Comparison of ENCODE assay signal across 24 cellular contexts in genomic region chr19:30941591-30941990, GRCh38.
DNase-seq lines count a peak whose midpoint lies in the region; ATAC-seq and TF ChIP-seq lines count a peak whose summit lies in the region.
"Had no signal": no experiment of that assay in that cellular context is flagged by ENCODE, and none has a peak within 500 bp of the region (broad histone marks: within the 10 kb centered on the region; RNA-seq: fewer than 3 reads in every experiment).

No MANE protein-coding gene starts in this region.

- no peaks in the 10 kb centered on the region for H3K4me1 ChIP-seq in esophagus muscularis mucosa
- peaks cover 0 to 2% of the 10 kb centered on the region in 2 donors for H3K4me1 ChIP-seq in lung (ENCODE audit: control insufficient read depth in 2 of 2, insufficient read depth in 2 of 2, low read length in 2 of 2)
- H3K4me1 ChIP-seq in neuronal stem cell (ENCODE audit: control insufficient read depth in 2 of 2, insufficient read depth in 1 of 2, low read depth in 1 of 2, low read length in 2 of 2), result no peaks in the 10 kb centered on the region
- H3K4me1 ChIP-seq in vagina, result no peaks in the 10 kb centered on the region
- no peaks in the 10 kb centered on the region for H3K4me1 ChIP-seq in mammary epithelial cell (ENCODE audit: insufficient read depth, low read length)
- H3K4me1 ChIP-seq: BE2C, BLaER1 had no signal

- H2BK12ac ChIP-seq in neuronal stem cell (ENCODE audit: low read length), result no peak overlapping the region

- no peak overlapping the region for H3K4me3 ChIP-seq in esophagus muscularis mucosa
- H3K4me3 ChIP-seq in lung, result no peak overlapping the region
- H3K4me3 ChIP-seq in neuronal stem cell (ENCODE audit: low read length in 2 of 2), result peak overlapping the region in 1 of 2 donors; percentile 34
- H3K4me3 ChIP-seq in vagina, result no peak overlapping the region
- no peak overlapping the region for H3K4me3 ChIP-seq in mammary epithelial cell (replicated peaks in 1 of 3; ENCODE audit: insufficient read depth in 1 of 3, low read depth in 2 of 3, low read length in 3 of 3)
- H3K4me3 ChIP-seq: BLaER1 had no signal

- peak overlapping the region; percentile 86 for H3K14ac ChIP-seq in neuronal stem cell (ENCODE audit: low read length)

- no peaks in the 10 kb centered on the region for H4K20me1 ChIP-seq in mammary epithelial cell (ENCODE audit: insufficient read depth, low read length)
- H4K20me1 ChIP-seq: BLaER1 had no signal

- H4K91ac ChIP-seq in neuronal stem cell (ENCODE audit: low read depth, low read length, poor library complexity), result no peak overlapping the region

- peak; percentile 77 for DNase-seq in esophagus muscularis mucosa (ENCODE audit: extremely low spot score)
- peak; percentile 13 for DNase-seq in lung (ENCODE audit: low spot score)
- DNase-seq in neuronal stem cell (ENCODE audit: low spot score), result no peak
- DNase-seq in vagina (ENCODE audit: extremely low spot score in 2 of 2), result peak; percentile 10 to 70
- no peak for DNase-seq in SHP77 (lab: John Stamatoyannopoulos, UW)
- DNase-seq in GM10266 (ENCODE audit: extremely low spot score), result no peak
- DNase-seq in mammary epithelial cell, result no peak
- DNase-seq in OCI-M2 (lab: John Stamatoyannopoulos, UW; ENCODE audit: unreplicated experiment), result no peak
- DNase-seq: 8988T; ACHN; BE2C; C1 segment of cervical spinal cord; CD4-positive, alpha-beta memory T cell; CD4-positive, CD25-positive, alpha-beta regulatory T cell; CD8-positive, alpha-beta memory T cell; COR-L47; DMS 273 treated with DMSO at 0.1 percent for 48 hours; DMS153; DMS53; DMS79; DND-41; EL; GDM1 had no signal

- intact Hi-C loops in esophagus muscularis mucosa (cut with DNase I) (no loop called here), vagina (cut with DNase I) (no loop called here), mammary epithelial cell (cut with micrococcal nuclease) (no loop called here)

- H3K36me3 ChIP-seq in esophagus muscularis mucosa, result no peaks in the 10 kb centered on the region
- H3K36me3 ChIP-seq in lung (ENCODE audit: control insufficient read depth in 2 of 2, insufficient read depth in 2 of 2, low read length in 2 of 2), result no peaks in the 10 kb centered on the region
- no peaks in the 10 kb centered on the region for H3K36me3 ChIP-seq in neuronal stem cell (replicated peaks in 1 of 2; ENCODE audit: control insufficient read depth in 2 of 2, insufficient read depth in 2 of 2, low read length in 2 of 2)
- H3K36me3 ChIP-seq in vagina, result no peaks in the 10 kb centered on the region
- H3K36me3 ChIP-seq in mammary epithelial cell (ENCODE audit: insufficient read depth, low read length), result no peaks in the 10 kb centered on the region
- H3K36me3 ChIP-seq: BE2C, BLaER1 had no signal

- in situ Hi-C loops in mammary epithelial cell (cut with MboI; ENCODE audit: low sequenced_read_pairs in 2 of 2), result no loop called here

- TF ChIP-seq CTCF in esophagus muscularis mucosa (IDR thresholded peaks at IDR 0.05) (no peak), lung (IDR thresholded peaks at IDR 0.05; ENCODE audit: control extremely low read depth, extremely low read depth) (no peak), vagina (IDR thresholded peaks at IDR 0.05) (no peak), GM10266 (IDR thresholded peaks at IDR 0.05; ENCODE audit: control insufficient read depth, insufficient read depth, low read depth, missing control alignments) (no peak), mammary epithelial cell (conservative IDR thresholded peaks at IDR 0.05 in 1 of 2, IDR thresholded peaks at IDR 0.05 in 1 of 2; ENCODE audit: extremely low read depth in 1 of 2, insufficient read depth in 1 of 2, low read depth in 1 of 2, low read length in 2 of 2) (no peak)

- H3K18ac ChIP-seq in neuronal stem cell (ENCODE audit: low read length), result no peak overlapping the region

- H4K8ac ChIP-seq in neuronal stem cell (ENCODE audit: low read depth, low read length), result no peak overlapping the region

- ATAC-seq in lung (ENCODE audit: insufficient read depth, low FRiP score), result no peak

- CTCF ChIA-PET in mammary epithelial cell (lab: Charles Lee; ENCODE audit: low non-redundant PET), result no interaction called here

- peaks cover 0 to 16% (median 0%) of the 10 kb centered on the region in 4 donors for H3K27me3 ChIP-seq in esophagus muscularis mucosa
- no peaks in the 10 kb centered on the region for H3K27me3 ChIP-seq in lung (ENCODE audit: control insufficient read depth, insufficient read depth)
- no peaks in the 10 kb centered on the region for H3K27me3 ChIP-seq in neuronal stem cell (ENCODE audit: control insufficient read depth in 3 of 3, insufficient read depth in 3 of 3, low read depth in 1 of 3, low read length in 3 of 3)
- H3K27me3 ChIP-seq in vagina, result no peaks in the 10 kb centered on the region
- H3K27me3 ChIP-seq in mammary epithelial cell (ENCODE audit: insufficient read depth, low read length), result no peaks in the 10 kb centered on the region
- H3K27me3 ChIP-seq: BE2C, BLaER1 had no signal

- no peaks in the 10 kb centered on the region for H3K79me2 ChIP-seq in mammary epithelial cell (ENCODE audit: insufficient read depth, low read length)

- H2BK120ac ChIP-seq in neuronal stem cell (ENCODE audit: low read depth, low read length), result no peak overlapping the region

- TF ChIP-seq EP300 in esophagus muscularis mucosa (IDR thresholded peaks at IDR 0.05), result no peak

- TF ChIP-seq POLR2A in esophagus muscularis mucosa (IDR thresholded peaks at IDR 0.05; ENCODE audit: low read depth) (no peak), vagina (IDR thresholded peaks at IDR 0.05) (no peak)

- dilution Hi-C loops in mammary epithelial cell (cut with HindIII; ENCODE audit: low sequenced_read_pairs), result no loop called here

- H3K4me2 ChIP-seq in neuronal stem cell (ENCODE audit: insufficient read depth, low read length, poor library complexity, severe bottlenecking) (no peak overlapping the region), mammary epithelial cell (ENCODE audit: insufficient read depth, low read depth, low read length) (no peak overlapping the region)
- H3K4me2 ChIP-seq: BLaER1 had no signal

- H3K23ac ChIP-seq in neuronal stem cell (ENCODE audit: low read depth, low read length, poor library complexity), result no peak overlapping the region

- H3K9ac ChIP-seq in neuronal stem cell (ENCODE audit: low read depth, low read length, poor library complexity) (no peak overlapping the region), mammary epithelial cell (ENCODE audit: insufficient read depth, low read length) (no peak overlapping the region)
- H3K9ac ChIP-seq: BLaER1 had no signal

- H3K79me1 ChIP-seq in neuronal stem cell (ENCODE audit: low read depth, low read length), result no peaks in the 10 kb centered on the region

- no peak overlapping the region for H2BK15ac ChIP-seq in neuronal stem cell (ENCODE audit: low read length)

- no peak overlapping the region for H2BK5ac ChIP-seq in neuronal stem cell (ENCODE audit: low read length)

- H2AFZ ChIP-seq in neuronal stem cell (ENCODE audit: low read length), result no peak overlapping the region
- H2AFZ ChIP-seq in mammary epithelial cell (ENCODE audit: low read depth, low read length), result no peak overlapping the region

- 73% methylated on average over 2 of the region's 3 CpGs for WGBS in esophagus muscularis mucosa
- WGBS in lung, 2 donors, result 59 to 75% methylated on average over 3 of the region's 3 CpGs
- no CpG with 5 or more reads among the region's 3 CpGs for WGBS in neuronal stem cell (ENCODE audit: extremely low coverage in 2 of 2, insufficient read length in 2 of 2, insufficient replicate concordance in 1 of 2), 2 donors
- WGBS in mammary epithelial cell (ENCODE audit: low coverage, missing lambda C conversion rate), result 27% methylated on average over 3 of the region's 3 CpGs

- peaks cover 0 to 5% (median 0%) of the 10 kb centered on the region in 4 donors for H3K9me3 ChIP-seq in esophagus muscularis mucosa
- H3K9me3 ChIP-seq in lung (ENCODE audit: control insufficient read depth in 2 of 2, insufficient read depth in 1 of 2, low read length in 1 of 2), result peaks cover 0 to 6% of the 10 kb centered on the region in 2 donors
- no peaks in the 10 kb centered on the region for H3K9me3 ChIP-seq in neuronal stem cell (replicated peaks in 1 of 2; ENCODE audit: control insufficient read depth in 2 of 2, insufficient read depth in 1 of 2, low read depth in 1 of 2, low read length in 2 of 2)
- H3K9me3 ChIP-seq in vagina, result no peaks in the 10 kb centered on the region
- H3K9me3 ChIP-seq in mammary epithelial cell (replicated peaks; ENCODE audit: insufficient read depth, low read length), result peaks cover 12% of the 10 kb centered on the region
- H3K9me3 ChIP-seq: BE2C, BLaER1 had no signal

- no peak overlapping the region for H3K27ac ChIP-seq in esophagus muscularis mucosa (replicated peaks in 1 of 4)
- H3K27ac ChIP-seq in lung (ENCODE audit: low read depth in 1 of 2, low read length in 1 of 2), result no peak overlapping the region
- no peak overlapping the region for H3K27ac ChIP-seq in neuronal stem cell (replicated peaks; ENCODE audit: low read length)
- no peak overlapping the region for H3K27ac ChIP-seq in vagina
- H3K27ac ChIP-seq in mammary epithelial cell (ENCODE audit: insufficient read depth, low read depth, low read length), result no peak overlapping the region
- H3K27ac ChIP-seq: BLaER1 had no signal

- H2AK5ac ChIP-seq in neuronal stem cell (ENCODE audit: low read depth, low read length), result no peak overlapping the region

- no TSS peak for BruUV-seq in mammary epithelial cell (replicated peaks; lab: Mats Ljungman, UMichigan)

- no peak overlapping the region for H3K4ac ChIP-seq in neuronal stem cell (ENCODE audit: low read length)

Comparison
In these comparisons a context has a peak if more than half of its experiments do, and no peak if none do; other contexts are left out.
1. DNase-seq: peak in esophagus muscularis mucosa (single experiment), lung (single experiment) and vagina (2 of 2); none in neuronal stem cell (single experiment), SHP77 (0 of 2), GM10266 (single experiment), mammary epithelial cell (single experiment) and OCI-M2 (single experiment).